In the genomic region with DNA sequence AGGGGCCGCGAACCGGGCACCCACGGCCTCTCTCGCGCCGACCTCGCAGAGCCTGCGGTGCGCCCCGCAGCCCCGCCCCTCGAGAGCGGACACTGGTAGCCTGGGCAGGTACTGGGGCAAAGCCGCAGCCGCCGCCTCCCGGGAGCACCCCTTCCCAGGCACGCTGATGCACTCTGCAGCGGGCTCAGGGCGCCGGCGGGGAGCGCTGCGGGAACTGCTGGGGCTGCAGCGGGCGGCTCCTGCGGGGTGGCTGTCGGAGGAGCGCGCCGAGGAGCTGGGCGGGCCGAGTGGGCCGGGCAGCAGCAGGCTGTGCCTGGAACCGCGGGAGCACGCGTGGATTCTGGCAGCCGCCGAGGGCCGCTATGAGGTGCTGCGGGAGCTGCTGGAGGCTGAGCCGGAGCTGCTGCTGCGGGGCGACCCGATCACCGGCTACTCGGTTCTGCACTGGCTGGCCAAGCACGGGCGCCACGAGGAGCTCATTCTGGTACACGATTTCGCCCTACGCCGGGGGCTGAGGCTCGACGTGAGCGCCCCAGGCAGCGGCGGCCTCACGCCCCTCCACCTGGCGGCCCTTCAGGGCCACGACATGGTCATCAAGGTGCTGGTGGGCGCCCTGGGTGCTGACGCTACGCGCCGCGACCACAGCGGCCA, we compare ENCODE assay signal across 8 cellular contexts. TPM values are rescaled to one million over a fixed set of nuclear protein-coding genes. Genes with fewer than 3 reads are reported as not detected.
DNase-seq lines count a peak whose midpoint lies in the region; ATAC-seq, FAIRE-seq and TF ChIP-seq lines count a peak whose summit lies in the region.

No MANE protein-coding gene starts in this region.

- H4K5ac ChIP-seq in H1 (ENCODE audit: insufficient read length, low read depth, low read length), result no peak overlapping the region

- H3K9me3 Mint-ChIP-seq in naive thymus-derived CD8-positive, alpha-beta T cell, result peaks cover 0 to 2% (median 0%) of the 10 kb centered on the region in 9 donors

- H2AK5ac ChIP-seq in H1 (ENCODE audit: low read depth, low read length), result no peak overlapping the region

- no peak for TF ChIP-seq RAD21 in H1 (IDR thresholded peaks at IDR 0.05 in 1 of 2, conservative IDR thresholded peaks at IDR 0.05 in 1 of 2; ENCODE audit: low read depth in 2 of 2, low read length in 2 of 2)

- no peak overlapping the region for H2BK120ac ChIP-seq in H1 (replicated peaks; ENCODE audit: low read depth, low read length)

- no peak for FAIRE-seq in H1 (lab: Jason Lieb, UNC)

- no peak overlapping the region for H4K91ac ChIP-seq in H1 (replicated peaks; ENCODE audit: insufficient read length, low read length)

- no peak overlapping the region; the same call in 1 of the 2 replicates for H4K8ac ChIP-seq in H1 (ENCODE audit: extremely low read depth, insufficient read depth, low read length)

- H3K23me2 ChIP-seq in H1 (ENCODE audit: low read depth, low read length), result peaks cover 17% of the 10 kb centered on the region; the same call in 1 of the 2 replicates

- H3K4me2 ChIP-seq in H1 (ENCODE audit: insufficient read depth in 1 of 2, low read depth in 2 of 2, low read length in 2 of 2), result peak overlapping the region; percentile 87 to 92

- no peak for TF ChIP-seq POLR2A in H1 (IDR thresholded peaks at IDR 0.05; ENCODE audit: control extremely low read depth in 1 of 2, low read depth in 2 of 2, low read length in 2 of 2)

- no peak overlapping the region for H3K56ac ChIP-seq in H1 (replicated peaks; ENCODE audit: insufficient read length, low read depth, low read length)

- POLR2A ChIA-PET in H1 (lab: Charles Lee; ENCODE audit: partially characterized antibody), result interaction anchor here (0.8 to 4.4 kb wide), 16 partner anchors 9 to 290 kb away, joined by 3 to 48 read pairs (median 4); a partner anchor contains a TSS
- POLR2A ChIA-PET in naive thymus-derived CD8-positive, alpha-beta T cell (lab: Charles Lee), result interaction anchor here (0.5 to 6.9 kb wide), 16 partner anchors 11 to 291 kb away, joined by 3 to 43 read pairs (median 4); a partner anchor contains a TSS

- H2BK15ac ChIP-seq in H1 (ENCODE audit: low read length), result no peak overlapping the region

- H2BK12ac ChIP-seq in H1 (ENCODE audit: low read depth, low read length), result no peak overlapping the region

- peak overlapping the region in 1 of 4 experiments; percentile 34; a peak in 1 of 7 replicates for H3K9ac ChIP-seq in H1 (replicated peaks in 1 of 4; ENCODE audit: extremely low read depth in 1 of 4, low read depth in 3 of 4, low read length in 3 of 4)

- peaks cover 19 to 60% (median 52%) of the 10 kb centered on the region in 4 donors for H3K4me1 Mint-ChIP-seq in naive thymus-derived CD8-positive, alpha-beta T cell

- H3K18ac ChIP-seq in H1 (ENCODE audit: extremely low read depth, low read length), result no peak overlapping the region; the same call in 1 of the 2 replicates

- H3K36me3 ChIP-seq in H1 (ENCODE audit: control insufficient read depth in 2 of 4, insufficient read depth in 4 of 4, low read length in 3 of 4), result no peaks in the 10 kb centered on the region

- H3K27ac Mint-ChIP-seq in naive thymus-derived CD8-positive, alpha-beta T cell, result peak overlapping the region in 2 of 10 donors; percentile 40 to 43

- H3K27ac ChIP-seq in H1 (ENCODE audit: low read depth, low read length), result no peak overlapping the region

- H2BK5ac ChIP-seq in H1 (ENCODE audit: low read depth, low read length), result no peak overlapping the region

- no peaks in the 10 kb centered on the region for H3K36me3 Mint-ChIP-seq in naive thymus-derived CD8-positive, alpha-beta T cell

- no peak overlapping the region for H2BK20ac ChIP-seq in H1 (ENCODE audit: low read length)

- CTCF ChIA-PET in H1 (lab: Charles Lee; ENCODE audit: partially characterized antibody), result interaction anchor here (0.6 to 4.5 kb wide), 13 partner anchors 10 to 243 kb away, joined by 3 to 33 read pairs (median 5); a partner anchor contains a TSS

- TF ChIP-seq EP300 in H1 (IDR thresholded peaks at IDR 0.05; ENCODE audit: borderline replicate concordance in 1 of 2, low read depth in 2 of 2, low read length in 2 of 2), result no peak

- H3K14ac ChIP-seq in H1 (ENCODE audit: insufficient read length), result no peak overlapping the region

- H3K4me3 Mint-ChIP-seq in naive thymus-derived CD8-positive, alpha-beta T cell, result peak overlapping the region in 9 of 10 donors; percentile 4 to 83 (median 59)

- DNase-seq in NCI-H2171 treated with DMSO at 0.1 percent for 48 hours (lab: John Stamatoyannopoulos, UW), result peak; percentile 12
- DNase-seq in NCI-H2171 (lab: John Stamatoyannopoulos, UW), result no peak
- DNase-seq in activated CD4-positive, CD25-positive, alpha-beta regulatory T cell treated with anti-CD3 and anti-CD28 coated beads, Interleukin-2, amount 50 U/mL, for 16 hours (ENCODE audit: low read depth, low spot score), result peak; percentile 1
- DNase-seq in H1 (ENCODE audit: low read depth in 1 of 2, low spot score in 2 of 2), result peak in 1 of 2 experiments; percentile 66
- DNase-seq in naive thymus-derived CD8-positive, alpha-beta T cell, result peak in 9 of 10 donors; percentile 10 to 64 (median 31)

- peak; percentile 54 to 57 for ATAC-seq in naive thymus-derived CD8-positive, alpha-beta T cell
- ATAC-seq in HG02763 (IDR thresholded peaks at IDR 0.05; ENCODE audit: unreplicated experiment) (no peak), HG02840 (IDR thresholded peaks at IDR 0.05; ENCODE audit: low FRiP score, unreplicated experiment) (no peak), GM19397 (IDR thresholded peaks at IDR 0.05; ENCODE audit: unreplicated experiment) (no peak)

- WGBS in H1 (ENCODE audit: extremely low coverage in 1 of 2, insufficient coverage in 1 of 2, insufficient read length in 1 of 2, insufficient replicate concordance in 2 of 2, low coverage in 1 of 2, low lambda C conversion rate in 2 of 2, missing lambda C conversion rate in 1 of 2), 2 experiments, result 0% methylated on average over 14 of the region's 71 CpGs; no CpG with 5 or more reads in 1 of the 2 experiments

- H2AFZ ChIP-seq in H1 (ENCODE audit: low read length), result no peak overlapping the region; the same call in 1 of the 2 replicates

- H3K27me3 ChIP-seq in H1 (replicated peaks in 1 of 4; ENCODE audit: control insufficient read depth in 3 of 4, extremely low read depth in 1 of 4, insufficient read depth in 3 of 4, low read length in 3 of 4), result peaks cover 0 to 13% (median 5%) of the 10 kb centered on the region in 4 experiments; a peak in 5 of 7 replicates

- peak in 1 of 3 experiments; percentile 5; a peak in 1 of 4 replicates for TF ChIP-seq CTCF in H1 (IDR thresholded peaks at IDR 0.05; ENCODE audit: control extremely low read depth in 1 of 3, insufficient read depth in 1 of 3, low read depth in 1 of 3, low read length in 3 of 3)

- no peaks in the 10 kb centered on the region for H3K9me3 ChIP-seq in H1 (ENCODE audit: insufficient read depth in 2 of 2, low read depth in 1 of 2, low read length in 1 of 2)

- peak overlapping the region; percentile 30 to 71 (median 50) for H3K4me3 ChIP-seq in H1 (ENCODE audit: extremely low read depth in 1 of 4, insufficient read depth in 2 of 4, low read depth in 3 of 4, low read length in 4 of 4)

- H3K4ac ChIP-seq in H1 (replicated peaks; ENCODE audit: insufficient read length, low read depth, low read length), result no peak overlapping the region

- H3K79me1 ChIP-seq in H1 (ENCODE audit: low read depth, low read length), result no peaks in the 10 kb centered on the region

- H3K4me1 ChIP-seq in H1 (replicated peaks in 1 of 4; ENCODE audit: control insufficient read depth in 3 of 4, insufficient read depth in 4 of 4, low read length in 3 of 4), result peaks cover 6 to 28% (median 17%) of the 10 kb centered on the region in 4 experiments

- H3K79me2 ChIP-seq in H1 (ENCODE audit: control insufficient read depth in 1 of 2, insufficient read depth in 2 of 2, low read length in 2 of 2), result no peaks in the 10 kb centered on the region

- H3K23ac ChIP-seq in H1 (ENCODE audit: insufficient read length), result no peak overlapping the region

- H4K20me1 ChIP-seq in H1 (replicated peaks in 1 of 2; ENCODE audit: control insufficient read depth in 1 of 2, insufficient read depth in 2 of 2, low read length in 2 of 2), result no peaks in the 10 kb centered on the region

- no peaks in the 10 kb centered on the region for H3K27me3 Mint-ChIP-seq in naive thymus-derived CD8-positive, alpha-beta T cell

TF ChIP-seq in H1, 55 proteins besides CTCF, POLR2A, EP300 and RAD21 (continues in another document):
- TF ChIP-seq SIN3A (conservative IDR thresholded peaks at IDR 0.05 in 1 of 2, IDR thresholded peaks at IDR 0.05 in 1 of 2; ENCODE audit: low read depth in 1 of 2, low read length in 2 of 2), result 0 out of 4 replicates have a peak, but pooled peaks of 1 of the 2 experiments have one; percentile 18

RNA-seq across cellular contexts. Expression of a gene that starts 0.4 kb away (rescaled TPM):
- 1.7 and 1.8 TPM in 2 replicates for total RNA-seq in H1 (2021; fragmentation: NEBNext Ultra II Directional; extraction: Animal tissue kit (Norgen Biotek cat#: 25700))
- polyA plus RNA-seq in H1 (2011; rRNA removed), result 2.6 and 2.9 TPM in 2 replicates
- polyA plus RNA-seq in H1 (2011; cell fraction: cytosol; rRNA removed), result 3.1 TPM
- 1.7 TPM for polyA plus RNA-seq in H1 (2011; cell fraction: nucleus; rRNA removed)
- 0.81 to 3.2 TPM (median 2.1 TPM) in 4 replicates for polyA plus RNA-seq in H1 (2012, experiment 1 of 2)
- polyA plus RNA-seq in H1 (2012, experiment 2 of 2), result 2.1 TPM
- polyA plus RNA-seq in H1 (2013, experiment 1 of 2), result 1.1 TPM
- 0.85 TPM for polyA plus RNA-seq in H1 (2013, experiment 2 of 2)
- 0.29 and 0.47 TPM in 2 replicates for polyA minus RNA-seq in H1 (2011; rRNA and poly(A)+ RNA removed)
- polyA minus RNA-seq in H1 (2011; cell fraction: cytosol; rRNA and poly(A)+ RNA removed), result 1.7 TPM
- polyA minus RNA-seq in H1 (2011; cell fraction: nucleus; rRNA and poly(A)+ RNA removed), result 1.5 TPM
- total RNA-seq in naive thymus-derived CD8-positive, alpha-beta T cell, result 1 to 10 TPM; 1.2 to 2.0 TPM
- polyA plus RNA-seq in naive thymus-derived CD8-positive, alpha-beta T cell, result 1 to 10 TPM in 1 of 3 donors, under 1 TPM in 2; 0.43 to 1.1 (median 0.47) TPM

RNA-seq across cellular contexts. Expression of a gene that starts 32.6 kb away (rescaled TPM):
- total RNA-seq in H1 (2021; fragmentation: NEBNext Ultra II Directional; extraction: Animal tissue kit (Norgen Biotek cat#: 25700)), result 1,901 and 1,942 TPM in 2 replicates
- polyA plus RNA-seq in H1 (2011; rRNA removed), result 1,054 and 2,394 TPM in 2 replicates
- 2,063 TPM for polyA plus RNA-seq in H1 (2011; cell fraction: cytosol; rRNA removed)
- polyA plus RNA-seq in H1 (2011; cell fraction: nucleus; rRNA removed), result 385 TPM
- 3,116 to 6,113 TPM (median 4,366 TPM) in 4 replicates for polyA plus RNA-seq in H1 (2012, experiment 1 of 2)
- 4,914 TPM for polyA plus RNA-seq in H1 (2012, experiment 2 of 2)
- polyA plus RNA-seq in H1 (2013, experiment 1 of 2), result 7,569 TPM
- 7,757 TPM for polyA plus RNA-seq in H1 (2013, experiment 2 of 2)
- polyA minus RNA-seq in H1 (2011; rRNA and poly(A)+ RNA removed), result 364 and 530 TPM in 2 replicates
- 173 TPM for polyA minus RNA-seq in H1 (2011; cell fraction: cytosol; rRNA and poly(A)+ RNA removed)
- polyA minus RNA-seq in H1 (2011; cell fraction: nucleus; rRNA and poly(A)+ RNA removed), result 243 TPM
- total RNA-seq in naive thymus-derived CD8-positive, alpha-beta T cell, result 1,000 to 10,000 TPM; 3,863 to 3,911 TPM
- 1,000 to 10,000 TPM; 4,465 to 5,898 (median 5,767) TPM for polyA plus RNA-seq in naive thymus-derived CD8-positive, alpha-beta T cell

Comparison
In these comparisons a context has a peak if more than half of its experiments do, and no peak if none do; other contexts are left out.
1. ATAC-seq: peak in naive thymus-derived CD8-positive, alpha-beta T cell (2 of 2); none in HG02763 (single experiment), HG02840 (single experiment) and GM19397 (single experiment).